In genomic region chr18:46877329-46877987, GRCh38 we compare ENCODE assay signal across 15 cellular contexts. TPM values are rescaled to one million over a fixed set of nuclear protein-coding genes. Genes with fewer than 3 reads are reported as not detected.
DNase-seq lines count a peak whose midpoint lies in the region; ATAC-seq and TF ChIP-seq lines count a peak whose summit lies in the region.
"Had no signal": no experiment of that assay in that cellular context is flagged by ENCODE, and none has a peak within 500 bp of the region (broad histone marks: within the 10 kb centered on the region; RNA-seq: fewer than 3 reads in every experiment).

No MANE protein-coding gene starts in this region.

- ATAC-seq in mucosa of descending colon (peak; percentile 77), HG02970 (IDR thresholded peaks at IDR 0.05; ENCODE audit: low FRiP score, unreplicated experiment) (no peak)
- ATAC-seq in activated CD8-positive, alpha-beta memory T cell treated with anti-CD3 and anti-CD28 coated beads, Interleukin-2, amount 10 ng/mL, durations not matched to agents 7 days and 5 days: no peak
- ATAC-seq: T-helper 17 cell had no signal

- H3K27me3 Mint-ChIP-seq in Calu3 (ENCODE audit: unreplicated experiment) (no peaks in the 10 kb centered on the region), IgD-negative memory B cell (no peaks in the 10 kb centered on the region)
- no peaks in the 10 kb centered on the region for H3K27me3 Mint-ChIP-seq in activated CD8-positive, alpha-beta memory T cell treated with anti-CD3 and anti-CD28 coated beads, Interleukin-2, amount 10 ng/mL, durations not matched to agents 7 days and 5 days
- H3K27me3 Mint-ChIP-seq: T-helper 17 cell had no signal

- H3K4me3 ChIP-seq in mucosa of descending colon: no peak overlapping the region
- H3K4me3 ChIP-seq: sigmoid colon had no signal

- CTCF ChIA-PET in Calu3 (lab: Charles Lee): no interaction called here
- CTCF ChIA-PET in activated CD8-positive, alpha-beta memory T cell treated with anti-CD3 and anti-CD28 coated beads, Interleukin-2, amount 10 ng/mL, durations not matched to agents 7 days and 5 days (lab: Charles Lee): interaction anchor here (0.9 kb wide), 1 partner anchor 14 kb away, joined by 3 read pairs; no protein-coding TSS in a partner anchor

- H3K4me3 Mint-ChIP-seq in Calu3 (ENCODE audit: low read depth, unreplicated experiment) (no peak overlapping the region), IgD-negative memory B cell (peak overlapping the region in 2 of 4 donors; percentile 55 to 61)
- no peak overlapping the region for H3K4me3 Mint-ChIP-seq in activated CD8-positive, alpha-beta memory T cell treated with anti-CD3 and anti-CD28 coated beads, Interleukin-2, amount 10 ng/mL, durations not matched to agents 7 days and 5 days
- H3K4me3 Mint-ChIP-seq: T-helper 17 cell had no signal

- H3K27ac Mint-ChIP-seq in Calu3 (ENCODE audit: unreplicated experiment) (peak overlapping the region; percentile 17), IgD-negative memory B cell (peak overlapping the region in 2 of 3 donors; percentile 71 to 76)
- H3K27ac Mint-ChIP-seq in activated CD8-positive, alpha-beta memory T cell treated with anti-CD3 and anti-CD28 coated beads, Interleukin-2, amount 10 ng/mL, durations not matched to agents 7 days and 5 days: no peak overlapping the region
- H3K27ac Mint-ChIP-seq: T-helper 17 cell had no signal

- TF ChIP-seq CTCF in Calu3 (IDR thresholded peaks at IDR 0.05; ENCODE audit: unreplicated experiment): no peak
- no peak for TF ChIP-seq CTCF in VCaP (conservative IDR thresholded peaks at IDR 0.05)
- TF ChIP-seq CTCF in mucosa of descending colon (IDR thresholded peaks at IDR 0.05): no peak

- DNase-seq in Calu3 (no peak), mucosa of descending colon (peak in 2 of 3 donors; percentile 42 to 46), SHP77 (lab: John Stamatoyannopoulos, UW) (no peak)
- no peak for DNase-seq in stimulated activated CD4-positive, alpha-beta T cell treated with anti-CD3 and anti-CD28 coated beads, Interleukin-1b, Interleukin-23, amount 100 ng/mL, for 48 hours
- no peak for DNase-seq in activated CD8-positive, alpha-beta memory T cell treated with anti-CD3 and anti-CD28 coated beads, Interleukin-2, amount 10 ng/mL, durations not matched to agents 7 days and 5 days
- DNase-seq: activated CD4-positive, alpha-beta T cell treated with anti-CD3 and anti-CD28 coated beads, Interleukin-2, amount 50 U/mL, for 48 hours; KG1; NCI-H146; NCI-H524; sigmoid colon; stimulated activated CD4-positive, alpha-beta T cell treated with anti-CD3 and anti-CD28 coated beads, Interleukin-4, amount 100 ng/mL, for 4 hours; T-helper 17 cell had no signal

- H3K9me3 Mint-ChIP-seq in Calu3 (ENCODE audit: low read depth, unreplicated experiment) (peaks cover 20% of the 10 kb centered on the region), IgD-negative memory B cell (peaks cover 2 to 16% (median 12%) of the 10 kb centered on the region in 3 donors)
- H3K9me3 Mint-ChIP-seq in activated CD8-positive, alpha-beta memory T cell treated with anti-CD3 and anti-CD28 coated beads, Interleukin-2, amount 10 ng/mL, durations not matched to agents 7 days and 5 days (ENCODE audit: low read depth): peaks cover 27% of the 10 kb centered on the region

- no TSS peak for BruUV-seq in Calu3 (replicated peaks; lab: Mats Ljungman, UMichigan)

- H3K27ac ChIP-seq in VCaP: peak overlapping the region; percentile 63
- H3K27ac ChIP-seq: sigmoid colon had no signal

- H3K9me3 ChIP-seq in mucosa of descending colon: peaks cover 33% of the 10 kb centered on the region
- H3K9me3 ChIP-seq: sigmoid colon had no signal

- H3K36me3 Mint-ChIP-seq in Calu3 (ENCODE audit: insufficient read depth, unreplicated experiment) (peaks cover 4% of the 10 kb centered on the region), IgD-negative memory B cell (peaks cover 25% of the 10 kb centered on the region)
- peaks cover 38% of the 10 kb centered on the region for H3K36me3 Mint-ChIP-seq in activated CD8-positive, alpha-beta memory T cell treated with anti-CD3 and anti-CD28 coated beads, Interleukin-2, amount 10 ng/mL, durations not matched to agents 7 days and 5 days

- H3K36me3 ChIP-seq in mucosa of descending colon (ENCODE audit: low read depth): no peaks in the 10 kb centered on the region

- intact Hi-C loops in Calu3 (cut with micrococcal nuclease; ENCODE audit: unreplicated experiment): no loop called here
- intact Hi-C loops in mucosa of descending colon (cut with DNase I, micrococcal nuclease): no loop called here

- H3K4me1 ChIP-seq in mucosa of descending colon (ENCODE audit: low read depth): no peaks in the 10 kb centered on the region
- H3K4me1 ChIP-seq: sigmoid colon had no signal

- H3K4me1 Mint-ChIP-seq in Calu3 (ENCODE audit: low read depth, unreplicated experiment) (peaks cover 8% of the 10 kb centered on the region), IgD-negative memory B cell (peaks cover 6 to 14% (median 12%) of the 10 kb centered on the region in 3 donors)
- H3K4me1 Mint-ChIP-seq in activated CD8-positive, alpha-beta memory T cell treated with anti-CD3 and anti-CD28 coated beads, Interleukin-2, amount 10 ng/mL, durations not matched to agents 7 days and 5 days: no peaks in the 10 kb centered on the region
- H3K4me1 Mint-ChIP-seq: T-helper 17 cell had no signal

RNA-seq across cellular contexts. Expression of gene PIAS2, which starts 39.8 kb away (rescaled TPM):
- 30.8 and 33.6 TPM in 2 replicates for total RNA-seq in Calu3 (2022)
- polyA plus RNA-seq in IgD-negative memory B cell: 15.8 TPM
- 10 to 100 TPM; 31.2 to 56.7 (median 33.5) TPM for total RNA-seq in mucosa of descending colon
- 10 to 100 TPM; 11.7 to 19.8 TPM for total RNA-seq in activated CD8-positive, alpha-beta memory T cell treated with anti-CD3 and anti-CD28 coated beads, Interleukin-2, amount 10 ng/mL, durations not matched to agents 7 days and 5 days

RNA-seq across cellular contexts. Expression of gene KATNAL2, which starts 39.9 kb away (rescaled TPM):
- total RNA-seq in Calu3 (2022): 5.7 and 7.6 TPM in 2 replicates
- polyA plus RNA-seq in IgD-negative memory B cell: 0.59 TPM
- total RNA-seq in mucosa of descending colon: 1 to 10 TPM; 3.1 to 7.0 (median 5.7) TPM
- total RNA-seq in activated CD8-positive, alpha-beta memory T cell treated with anti-CD3 and anti-CD28 coated beads, Interleukin-2, amount 10 ng/mL, durations not matched to agents 7 days and 5 days: under 1 TPM; 0.45 to 0.79 TPM

Comparison
In these comparisons a context has a peak if more than half of its experiments do, and no peak if none do; other contexts are left out.
1. DNase-seq: peak in mucosa of descending colon (2 of 3); none in Calu3 (single experiment), SHP77 (0 of 2), stimulated activated CD4-positive, alpha-beta T cell treated with anti-CD3 and anti-CD28 coated beads, Interleukin-1b, Interleukin-23, amount 100 ng/mL, for 48 hours (single experiment) and activated CD8-positive, alpha-beta memory T cell treated with anti-CD3 and anti-CD28 coated beads, Interleukin-2, amount 10 ng/mL, durations not matched to agents 7 days and 5 days (single experiment).